9 cellular contexts compared by ENCODE assay signal in genomic region chr10:21172774-21173432, GRCh38.
DNase-seq lines count a peak whose midpoint lies in the region; ATAC-seq and TF ChIP-seq lines count a peak whose summit lies in the region.
"Had no signal": no experiment of that assay in that cellular context is flagged by ENCODE, and none has a peak within 500 bp of the region (broad histone marks: within the 10 kb centered on the region; RNA-seq: fewer than 3 reads in every experiment).

No MANE protein-coding gene starts in this region.

- H3K4me1 ChIP-seq in left lung (peaks cover 0 to 16% of the 10 kb centered on the region in 2 donors), tibial artery (peaks cover 0 to 22% (median 19%) of the 10 kb centered on the region in 4 donors)

- H3K27ac ChIP-seq in caudate nucleus (ENCODE audit: low read depth, low read length) (peak overlapping the region; percentile 88), left lung (peak overlapping the region; percentile 78 to 80), tibial artery (no peak overlapping the region)
- H3K27ac ChIP-seq: BLaER1 had no signal

- H3K36me3 ChIP-seq in left lung, result no peaks in the 10 kb centered on the region
- H3K36me3 ChIP-seq in tibial artery, result no peaks in the 10 kb centered on the region
- H3K36me3 ChIP-seq: BLaER1 had no signal

- H3K27me3 ChIP-seq in left lung, result peaks cover 4 to 65% of the 10 kb centered on the region in 2 donors
- peaks cover 0 to 51% of the 10 kb centered on the region in 2 donors for H3K27me3 ChIP-seq in tibial artery

- intact Hi-C loops in left lung (cut with DNase I), result no loop called here
- intact Hi-C loops in tibial artery (cut with DNase I; ENCODE audit: low total_unique reads), result no loop called here

- no peak for TF ChIP-seq CTCF in left lung (IDR thresholded peaks at IDR 0.05)
- TF ChIP-seq CTCF in tibial artery (IDR thresholded peaks at IDR 0.05), result no peak

- H3K9me3 ChIP-seq in left lung (no peaks in the 10 kb centered on the region), tibial artery (no peaks in the 10 kb centered on the region)

- DNase-seq in NCI-H2171 treated with DMSO at 0.1 percent for 48 hours (lab: John Stamatoyannopoulos, UW), result peak; percentile 21
- DNase-seq in NCI-H2171 (lab: John Stamatoyannopoulos, UW), result no peak
- peak in 31 of 61 donors; percentile 6 to 69 (median 43) for DNase-seq in caudate nucleus (lab: John Stamatoyannopoulos, UW)
- DNase-seq in left lung, result peak; percentile 45 to 78
- DNase-seq in tibial artery, result no peak
- DNase-seq in inferior parietal cortex (ENCODE audit: extremely low spot score), result no peak

- H3K4me3 ChIP-seq in left lung (peak overlapping the region; percentile 50 to 54), tibial artery (peak overlapping the region; percentile 28 to 55)

- ATAC-seq in left lung (peak; percentile 17), HG03025 (IDR thresholded peaks at IDR 0.05; ENCODE audit: low FRiP score, unreplicated experiment) (no peak), GM21737 (IDR thresholded peaks at IDR 0.05; ENCODE audit: unreplicated experiment) (no peak)

Comparison
In these comparisons a context has a peak if more than half of its experiments do, and no peak if none do; other contexts are left out.
1. DNase-seq: peak in NCI-H2171 treated with DMSO at 0.1 percent for 48 hours (single experiment), caudate nucleus (31 of 61) and left lung (2 of 2); none in NCI-H2171 (single experiment), tibial artery (0 of 2) and inferior parietal cortex (single experiment).
2. H3K27ac ChIP-seq: peak in caudate nucleus (single experiment) and left lung (2 of 2); none in tibial artery (0 of 2).